Comparison of ENCODE assay signal across 9 cellular contexts in genomic region chr2:239230318-239231052, GRCh38.
A peak's percentile ranks its signal among the peaks of the same experiment; 100 is the strongest.
DNase-seq lines count a peak whose midpoint lies in the region; ATAC-seq, FAIRE-seq and TF ChIP-seq lines count a peak whose summit lies in the region.
"Had no signal": no experiment of that assay in that cellular context is flagged by ENCODE, and none has a peak within 500 bp of the region (broad histone marks: within the 10 kb centered on the region; RNA-seq: fewer than 3 reads in every experiment).

No MANE protein-coding gene starts in this region.

- DNase-seq in activated CD8-positive, alpha-beta memory T cell treated with anti-CD3 and anti-CD28 coated beads for 24 hours = peak; percentile 59
- no peak for DNase-seq in activated CD8-positive, alpha-beta memory T cell treated with anti-CD3 and anti-CD28 coated beads, Interleukin-2, amount 50 U/mL, for 4 hours
- peak; percentile 55 for DNase-seq in activated CD8-positive, alpha-beta T cell treated with anti-CD3 and anti-CD28 coated beads, Interleukin-2, amount 10 ng/mL, durations not matched to agents 7 days and 5 days
- DNase-seq in HepG2 (ENCODE audit: low spot score) (no peak), suprapubic skin (ENCODE audit: low spot score in 2 of 2) (peak; percentile 58 to 79)

- no peak for TF ChIP-seq RAD21 in HepG2 (CRISPR knock-in tag; IDR thresholded peaks at IDR 0.05)

- intact Hi-C loops in HepG2 (cut with micrococcal nuclease; ENCODE audit: unreplicated experiment) = no loop called here

- no peak overlapping the region for H3K4me3 ChIP-seq in HepG2 (replicated peaks in 1 of 3; ENCODE audit: insufficient read depth in 1 of 3, low read depth in 2 of 3, low read length in 3 of 3)
- no peak overlapping the region for H3K4me3 ChIP-seq in suprapubic skin

- POLR2A ChIA-PET in activated CD8-positive, alpha-beta T cell treated with anti-CD3 and anti-CD28 coated beads, Interleukin-2, amount 10 ng/mL, durations not matched to agents 7 days and 5 days (lab: Charles Lee) = interaction anchor here (0.6 to 1.4 kb wide), 6 partner anchors 9 to 171 kb away, joined by 3 to 9 read pairs (median 5); partner anchors contain the start of gene HDAC4
- POLR2A ChIA-PET in HepG2 (lab: Yijun Ruan, JAX) = no interaction called here

- CTCF ChIA-PET in activated CD8-positive, alpha-beta T cell treated with anti-CD3 and anti-CD28 coated beads, Interleukin-2, amount 10 ng/mL, durations not matched to agents 7 days and 5 days (lab: Charles Lee) = interaction anchor here (1.0 to 1.4 kb wide), 5 partner anchors 9 to 65 kb away, joined by 3 to 7 read pairs (median 4); no protein-coding TSS in a partner anchor
- CTCF ChIA-PET in HepG2 (lab: Yijun Ruan, JAX; ENCODE audit: low intra/inter-chr PET ratio, low total read pairs) = no interaction called here

- no peak for TF ChIP-seq CTCF in HepG2 (CRISPR knock-in tag; IDR thresholded peaks at IDR 0.05)
- TF ChIP-seq CTCF in suprapubic skin (IDR thresholded peaks at IDR 0.05) = no peak

- in situ Hi-C loops in HepG2 (cut with HindIII; ENCODE audit: extremely low pct_ligation_motif_present, low pct_unique_long_range_greater_than_20kb) = no loop called here

- no peaks in the 10 kb centered on the region for H3K36me3 ChIP-seq in HepG2 (replicated peaks in 1 of 2; ENCODE audit: control insufficient read depth in 1 of 2, insufficient read depth in 2 of 2, low read length in 2 of 2)
- no peaks in the 10 kb centered on the region for H3K36me3 ChIP-seq in suprapubic skin

- no peaks in the 10 kb centered on the region for H3K27me3 Mint-ChIP-seq in activated CD8-positive, alpha-beta T cell treated with anti-CD3 and anti-CD28 coated beads, Interleukin-2, amount 10 ng/mL, durations not matched to agents 7 days and 5 days (ENCODE audit: low read depth)

- ATAC-seq in activated CD8-positive, alpha-beta T cell treated with anti-CD3 and anti-CD28 coated beads, Interleukin-2, amount 10 ng/mL, durations not matched to agents 7 days and 5 days = peak; percentile 77
- no peak for ATAC-seq in HepG2
- ATAC-seq in GM21367 (IDR thresholded peaks at IDR 0.05; ENCODE audit: unreplicated experiment) = no peak
- ATAC-seq in GM18517 (IDR thresholded peaks at IDR 0.05; ENCODE audit: unreplicated experiment) = no peak
- no peak for ATAC-seq in HG03460 (IDR thresholded peaks at IDR 0.05; ENCODE audit: unreplicated experiment)

- peak; percentile 12 for FAIRE-seq in HepG2 (lab: Jason Lieb, UNC)

- no peak for TF ChIP-seq EP300 in HepG2 (IDR thresholded peaks at IDR 0.05; ENCODE audit: low read depth in 2 of 2, low read length in 2 of 2)
- TF ChIP-seq EP300 in HepG2 (CRISPR knock-in tag; IDR thresholded peaks at IDR 0.05; ENCODE audit: borderline replicate concordance) = no peak
- TF ChIP-seq EP300 in suprapubic skin (IDR thresholded peaks at IDR 0.05) = no peak

- peak overlapping the region; percentile 92 for H3K27ac Mint-ChIP-seq in activated CD8-positive, alpha-beta T cell treated with anti-CD3 and anti-CD28 coated beads, Interleukin-2, amount 10 ng/mL, durations not matched to agents 7 days and 5 days

- no peak overlapping the region for H3K9ac ChIP-seq in HepG2 (ENCODE audit: insufficient read depth, low read depth, low read length)
- H3K9ac ChIP-seq: KMS-11 had no signal

- no peaks in the 10 kb centered on the region; the same call in 1 of the 2 replicates for H4K20me1 ChIP-seq in HepG2 (ENCODE audit: insufficient read depth, low read length)

- peaks cover 25% of the 10 kb centered on the region for H3K36me3 Mint-ChIP-seq in activated CD8-positive, alpha-beta T cell treated with anti-CD3 and anti-CD28 coated beads, Interleukin-2, amount 10 ng/mL, durations not matched to agents 7 days and 5 days (ENCODE audit: low read depth)

- peaks cover 3% of the 10 kb centered on the region for H3K79me2 ChIP-seq in HepG2 (ENCODE audit: insufficient read depth, low read length)

- H3K4me1 ChIP-seq in HepG2 (ENCODE audit: insufficient read depth, low read length) = no peaks in the 10 kb centered on the region
- H3K4me1 ChIP-seq in suprapubic skin = peaks cover 42% of the 10 kb centered on the region

- BruUV-seq in HepG2 (replicated peaks; lab: Mats Ljungman, UMichigan) = no TSS peak

- H3K27ac ChIP-seq in HepG2 (ENCODE audit: extremely low read length, insufficient read depth, low read length) = no peak overlapping the region
- peak overlapping the region; percentile 38 for H3K27ac ChIP-seq in suprapubic skin
- H3K27ac ChIP-seq: KMS-11 had no signal

- TF ChIP-seq POLR2A in HepG2 (IDR thresholded peaks at IDR 0.05; ENCODE audit: insufficient read depth in 1 of 2, low read depth in 2 of 2, low read length in 2 of 2) = no peak
- TF ChIP-seq POLR2A in suprapubic skin (IDR thresholded peaks at IDR 0.05) = no peak

- no peaks in the 10 kb centered on the region for H3K27me3 ChIP-seq in HepG2 (ENCODE audit: control insufficient read depth in 1 of 2, insufficient read depth in 2 of 2, low read length in 2 of 2)
- no peaks in the 10 kb centered on the region for H3K27me3 ChIP-seq in suprapubic skin

- H3K9me3 Mint-ChIP-seq in activated CD8-positive, alpha-beta T cell treated with anti-CD3 and anti-CD28 coated beads, Interleukin-2, amount 10 ng/mL, durations not matched to agents 7 days and 5 days (ENCODE audit: insufficient read depth) = no peaks in the 10 kb centered on the region

- no peak overlapping the region for H2AFZ ChIP-seq in HepG2 (ENCODE audit: low read length)

- H3K4me3 Mint-ChIP-seq in activated CD8-positive, alpha-beta T cell treated with anti-CD3 and anti-CD28 coated beads, Interleukin-2, amount 10 ng/mL, durations not matched to agents 7 days and 5 days = peak overlapping the region; percentile 39

- no peak overlapping the region for H3K4me2 ChIP-seq in HepG2 (ENCODE audit: low read depth, low read length)
- H3K4me2 ChIP-seq: KMS-11 had no signal

- H3K9me3 ChIP-seq in HepG2 (ENCODE audit: low read length) = no peaks in the 10 kb centered on the region
- H3K9me3 ChIP-seq in suprapubic skin = no peaks in the 10 kb centered on the region

- 90% methylated on average over 26 of the region's 26 CpGs for WGBS in HepG2 (ENCODE audit: low lambda C conversion rate)
- 60% methylated on average over 24 of the region's 26 CpGs for WGBS in suprapubic skin

- peaks cover 70% of the 10 kb centered on the region for H3K4me1 Mint-ChIP-seq in activated CD8-positive, alpha-beta T cell treated with anti-CD3 and anti-CD28 coated beads, Interleukin-2, amount 10 ng/mL, durations not matched to agents 7 days and 5 days (ENCODE audit: low read depth)

TF ChIP-seq in HepG2, 621 proteins besides CTCF, POLR2A, EP300 and RAD21:
- TF ChIP-seq TSC22D2 (CRISPR knock-in tag; IDR thresholded peaks at IDR 0.05; ENCODE audit: borderline replicate concordance) (no peak), GLMP (CRISPR knock-in tag; IDR thresholded peaks at IDR 0.05; ENCODE audit: borderline replicate concordance) (no peak), BCL3 (CRISPR knock-in tag; IDR thresholded peaks at IDR 0.05) (no peak), ZNF337 (CRISPR knock-in tag; IDR thresholded peaks at IDR 0.05; ENCODE audit: borderline replicate concordance, low read depth) (no peak), MTA1 (CRISPR knock-in tag; IDR thresholded peaks at IDR 0.05; ENCODE audit: borderline replicate concordance) (no peak), ZNF879 (CRISPR knock-in tag; IDR thresholded peaks at IDR 0.05) (no peak), DRAP1 (CRISPR knock-in tag; IDR thresholded peaks at IDR 0.05) (no peak), MAFK (conservative IDR thresholded peaks at IDR 0.05 in 1 of 2, IDR thresholded peaks at IDR 0.05 in 1 of 2; ENCODE audit: low read length in 2 of 2) (no peak), ZNF160 (CRISPR knock-in tag; IDR thresholded peaks at IDR 0.05) (no peak), KDM6A (CRISPR knock-in tag; IDR thresholded peaks at IDR 0.05; ENCODE audit: low read depth) (no peak), HIC2 (CRISPR knock-in tag; IDR thresholded peaks at IDR 0.05; ENCODE audit: low read depth) (no peak), NFE2L1 (CRISPR knock-in tag; IDR thresholded peaks at IDR 0.05; ENCODE audit: borderline replicate concordance) (no peak), GATAD1 (CRISPR knock-in tag; IDR thresholded peaks at IDR 0.05) (no peak)

Comparison
In these comparisons a context has a peak if more than half of its experiments do, and no peak if none do; other contexts are left out.
1. DNase-seq: peak in activated CD8-positive, alpha-beta memory T cell treated with anti-CD3 and anti-CD28 coated beads for 24 hours (single experiment), activated CD8-positive, alpha-beta T cell treated with anti-CD3 and anti-CD28 coated beads, Interleukin-2, amount 10 ng/mL, durations not matched to agents 7 days and 5 days (single experiment) and suprapubic skin (2 of 2); none in activated CD8-positive, alpha-beta memory T cell treated with anti-CD3 and anti-CD28 coated beads, Interleukin-2, amount 50 U/mL, for 4 hours (single experiment) and HepG2 (single experiment).